Comparison of ENCODE assay signal across 15 cellular contexts in genomic region chr22:28998681-28999080, GRCh38.
"Had no signal": no experiment of that assay in that cellular context is flagged by ENCODE, and none has a peak within 500 bp of the region (broad histone marks: within the 10 kb centered on the region; RNA-seq: fewer than 3 reads in every experiment).

No MANE protein-coding gene starts in this region.

- H3K4me3 Mint-ChIP-seq: activated CD4-positive, alpha-beta memory T cell treated with anti-CD3 and anti-CD28 coated beads, Interleukin-2, amount 10 ng/mL, durations not matched to agents 7 days and 5 days; activated CD8-positive, alpha-beta memory T cell treated with anti-CD3 and anti-CD28 coated beads, Interleukin-2, amount 10 ng/mL, durations not matched to agents 7 days and 5 days; activated naive CD8-positive, alpha-beta T cell; central memory CD8-positive, alpha-beta T cell; immature natural killer cell; stimulated activated naive B cell treated with anti-CD40 and anti-IgM and Interleukin-4, amounts not matched to agents 10 μg/mL and 1 μg/mL and 100 μg/mL, for 72 hours had no signal

- H3K36me3 ChIP-seq: gastrocnemius medialis, heart left ventricle, sigmoid colon had no signal

- H3K4me1 ChIP-seq: sigmoid colon had no signal

- H3K27ac ChIP-seq: coronary artery, gastrocnemius medialis, heart left ventricle, psoas muscle, sigmoid colon had no signal

- H3K27me3 ChIP-seq: gastrocnemius medialis, heart left ventricle, sigmoid colon had no signal

- H3K27ac Mint-ChIP-seq: activated CD4-positive, alpha-beta memory T cell treated with anti-CD3 and anti-CD28 coated beads, Interleukin-2, amount 10 ng/mL, durations not matched to agents 7 days and 5 days; activated CD8-positive, alpha-beta memory T cell treated with anti-CD3 and anti-CD28 coated beads, Interleukin-2, amount 10 ng/mL, durations not matched to agents 7 days and 5 days; activated naive CD8-positive, alpha-beta T cell; immature natural killer cell; stimulated activated naive B cell treated with anti-CD40 and anti-IgM and Interleukin-4, amounts not matched to agents 10 μg/mL and 1 μg/mL and 100 μg/mL, for 72 hours had no signal

- H3K4me3 ChIP-seq: coronary artery, gastrocnemius medialis, heart left ventricle, psoas muscle, sigmoid colon had no signal

- H3K4me1 Mint-ChIP-seq: activated CD4-positive, alpha-beta memory T cell treated with anti-CD3 and anti-CD28 coated beads, Interleukin-2, amount 10 ng/mL, durations not matched to agents 7 days and 5 days; activated CD8-positive, alpha-beta memory T cell treated with anti-CD3 and anti-CD28 coated beads, Interleukin-2, amount 10 ng/mL, durations not matched to agents 7 days and 5 days; central memory CD8-positive, alpha-beta T cell; stimulated activated naive B cell treated with anti-CD40 and anti-IgM and Interleukin-4, amounts not matched to agents 10 μg/mL and 1 μg/mL and 100 μg/mL, for 72 hours had no signal

- DNase-seq: activated CD4-positive, alpha-beta memory T cell treated with anti-CD3 and anti-CD28 coated beads, Interleukin-2, amount 10 ng/mL, durations not matched to agents 7 days and 5 days; activated CD4-positive, alpha-beta T cell treated with anti-CD3 and anti-CD28 coated beads for 48 hours; activated CD4-positive, CD25-positive, alpha-beta regulatory T cell; activated CD8-positive, alpha-beta memory T cell treated with anti-CD3 and anti-CD28 coated beads, Interleukin-2, amount 10 ng/mL, durations not matched to agents 7 days and 5 days; gastrocnemius medialis; heart left ventricle; immature natural killer cell; psoas muscle; sigmoid colon; stimulated activated naive B cell treated with anti-CD40 and anti-IgM and Interleukin-4, amounts not matched to agents 10 μg/mL and 1 μg/mL and 100 μg/mL, for 72 hours; T-helper 1 cell; T-helper 9 cell had no signal

- H3K9me3 ChIP-seq: gastrocnemius medialis, heart left ventricle, psoas muscle, sigmoid colon had no signal

- H3K9me3 Mint-ChIP-seq: activated CD4-positive, alpha-beta memory T cell treated with anti-CD3 and anti-CD28 coated beads, Interleukin-2, amount 10 ng/mL, durations not matched to agents 7 days and 5 days; central memory CD8-positive, alpha-beta T cell; immature natural killer cell; stimulated activated naive B cell treated with anti-CD40 and anti-IgM and Interleukin-4, amounts not matched to agents 10 μg/mL and 1 μg/mL and 100 μg/mL, for 72 hours had no signal

- H3K27me3 Mint-ChIP-seq: central memory CD8-positive, alpha-beta T cell had no signal

- H3K36me3 Mint-ChIP-seq: activated CD8-positive, alpha-beta memory T cell treated with anti-CD3 and anti-CD28 coated beads, Interleukin-2, amount 10 ng/mL, durations not matched to agents 7 days and 5 days; activated naive CD8-positive, alpha-beta T cell had no signal

- ATAC-seq: activated CD8-positive, alpha-beta memory T cell treated with anti-CD3 and anti-CD28 coated beads, Interleukin-2, amount 10 ng/mL, durations not matched to agents 7 days and 5 days; gastrocnemius medialis; psoas muscle; stimulated activated naive B cell treated with anti-CD40 and anti-IgM and Interleukin-4, amounts not matched to agents 10 μg/mL and 1 μg/mL and 100 μg/mL, for 72 hours had no signal
